9 cellular contexts compared by ENCODE assay signal in genomic region chr1:94160811-94161210, GRCh38. TPM values are rescaled to one million over a fixed set of nuclear protein-coding genes. Genes with fewer than 3 reads are reported as not detected.
DNase-seq lines count a peak whose midpoint lies in the region; ATAC-seq and TF ChIP-seq lines count a peak whose summit lies in the region.
"Had no signal": no experiment of that assay in that cellular context is flagged by ENCODE, and none has a peak within 500 bp of the region (broad histone marks: within the 10 kb centered on the region; RNA-seq: fewer than 3 reads in every experiment).

No MANE protein-coding gene starts in this region.

- H3K36me3 Mint-ChIP-seq in brain: no peaks in the 10 kb centered on the region

- H3K27ac ChIP-seq in ACC112 (ENCODE audit: low read depth, low read length): peak overlapping the region; percentile 34; the same call in 1 of the 2 replicates
- H3K27ac ChIP-seq: C4-2B had no signal

- peak overlapping the region in 1 of 5 experiments; percentile 43 for H3K4me3 Mint-ChIP-seq in brain

- DNase-seq in HFF-Myc (ENCODE audit: extremely low read depth, low read depth) (peak; percentile 40), islet precursor cell (peak; percentile 65), GM10266 (ENCODE audit: extremely low spot score) (no peak), H7 (no peak), omental fat pad (ENCODE audit: low spot score) (no peak)

- H2AFZ ChIP-seq in ACC112 (ENCODE audit: low read length, unreplicated experiment): no peak overlapping the region

- peaks cover 24% of the 10 kb centered on the region for H3K4me1 Mint-ChIP-seq in brain

- peak overlapping the region in 3 of 5 experiments; percentile 52 to 89 (median 85) for H3K27ac Mint-ChIP-seq in brain

- H3K27me3 Mint-ChIP-seq in brain: no peaks in the 10 kb centered on the region

- H3K36me3 ChIP-seq in ACC112 (ENCODE audit: insufficient read depth, low read length) (no peaks in the 10 kb centered on the region), H7 (replicated peaks; ENCODE audit: control insufficient read depth, insufficient read depth, low read length) (no peaks in the 10 kb centered on the region)

- H3K4me3 ChIP-seq in ACC112 (ENCODE audit: low read depth, low read length) (no peak overlapping the region), HFF-Myc (replicated peaks; ENCODE audit: low read depth, low read length) (no peak overlapping the region), H7 (ENCODE audit: insufficient read depth, low read depth, low read length) (no peak overlapping the region)

- TF ChIP-seq CTCF in HFF-Myc (IDR thresholded peaks at IDR 0.05; ENCODE audit: low read depth, low read length, missing control alignments): no peak
- no peak for TF ChIP-seq CTCF in brain (conservative IDR thresholded peaks at IDR 0.05)
- no peak for TF ChIP-seq CTCF in GM10266 (IDR thresholded peaks at IDR 0.05; ENCODE audit: control insufficient read depth, insufficient read depth, low read depth, missing control alignments)
- no peak for TF ChIP-seq CTCF in omental fat pad (IDR thresholded peaks at IDR 0.05)

- peaks cover 9% of the 10 kb centered on the region for H3K4me1 ChIP-seq in ACC112 (ENCODE audit: control insufficient read depth, insufficient read depth, low read length, unreplicated experiment)

- no peaks in the 10 kb centered on the region for H3K27me3 ChIP-seq in ACC112 (ENCODE audit: insufficient read depth, low read length)
- no peaks in the 10 kb centered on the region for H3K27me3 ChIP-seq in H7 (ENCODE audit: control insufficient read depth, insufficient read depth, low read length)

- ATAC-seq in omental fat pad (ENCODE audit: low FRiP score) (no peak), GM21576 (IDR thresholded peaks at IDR 0.05; ENCODE audit: unreplicated experiment) (no peak)

- peaks cover under 1 to 11% (median 4%) of the 10 kb centered on the region in 5 experiments for H3K9me3 Mint-ChIP-seq in brain

- H3K79me2 ChIP-seq in ACC112 (ENCODE audit: control insufficient read depth, insufficient read depth, low read length, unreplicated experiment): no peaks in the 10 kb centered on the region

RNA-seq across cellular contexts. Expression of gene ABCA4, which starts 39.9 kb away (rescaled TPM):
- polyA plus RNA-seq in brain (ENCODE audit: insufficient read depth, low read depth, low replicate concordance): 0.19 TPM
- 0.04 and 0.24 TPM in 2 replicates for total RNA-seq in H7 (2014; rRNA removed; shearing (Covaris generic))
- under 1 TPM in 3 of 4 donors, not detected in 1; 0.37 to 0.79 (median 0.38) TPM for total RNA-seq in omental fat pad

Comparison
In these comparisons a context has a peak if more than half of its experiments do, and no peak if none do; other contexts are left out.
1. DNase-seq: peak in HFF-Myc (single experiment) and islet precursor cell (single experiment); none in GM10266 (single experiment), H7 (single experiment) and omental fat pad (single experiment).